Comparison of ENCODE assay signal across 19 cellular contexts in genomic region chr15:71387825-71388224, GRCh38.
"Had no signal": no experiment of that assay in that cellular context is flagged by ENCODE, and none has a peak within 500 bp of the region (broad histone marks: within the 10 kb centered on the region; RNA-seq: fewer than 3 reads in every experiment).

No MANE protein-coding gene starts in this region.

- H3K36me3 ChIP-seq: tibial nerve, vagina had no signal

- H3K27ac Mint-ChIP-seq: activated CD4-positive, alpha-beta T cell treated with anti-CD3 and anti-CD28 coated beads, Interleukin-2, amount 10 ng/mL, durations not matched to agents 24 days and 14 days; activated CD8-positive, alpha-beta T cell treated with anti-CD3 and anti-CD28 coated beads, Interleukin-2, amount 10 ng/mL, durations not matched to agents 7 days and 5 days; activated naive CD8-positive, alpha-beta T cell treated with anti-CD3 and anti-CD28 coated beads, Interleukin-2, amount 10 ng/mL, durations not matched to agents 7 days and 5 days; activated T-cell treated with anti-CD3 and anti-CD28 coated beads, Interleukin-2, amount 50 U/mL, for 24 hours; activated T-helper 2 cell treated with anti-CD3 and anti-CD28 coated beads, Interferon-gamma antibody, Interleukin-2, Interleukin-4, amounts not matched to agents 10 μg/mL and 5 μg/mL and 100 μg/mL, durations not matched to agents 14 hours and 24 hours and 36 hours had no signal

- H3K4me2 ChIP-seq: hepatocyte had no signal

- H3K9me3 Mint-ChIP-seq: activated T-helper 2 cell treated with anti-CD3 and anti-CD28 coated beads, Interferon-gamma antibody, Interleukin-2, Interleukin-4, amounts not matched to agents 10 μg/mL and 5 μg/mL and 100 μg/mL, durations not matched to agents 14 hours and 24 hours and 36 hours had no signal

- H3K4me1 ChIP-seq: foreskin keratinocyte had no signal

- H3K27me3 ChIP-seq: foreskin keratinocyte, tibial nerve, vagina had no signal

- H3K9me3 ChIP-seq: vagina had no signal

- H3K79me2 ChIP-seq: hepatocyte had no signal

- DNase-seq: activated CD4-positive, alpha-beta T cell treated with anti-CD3 and anti-CD28 coated beads, Interleukin-2, amount 10 ng/mL, durations not matched to agents 24 days and 14 days; activated CD4-positive, CD25-positive, alpha-beta regulatory T cell; activated CD8-positive, alpha-beta T cell treated with anti-CD3 and anti-CD28 coated beads, Interleukin-2, amount 10 ng/mL, durations not matched to agents 7 days and 5 days; activated naive CD4-positive, alpha-beta T cell treated with Interleukin-2 at 50 U/mL for 16 hours; activated naive CD8-positive, alpha-beta T cell treated with anti-CD3 and anti-CD28 coated beads, Interleukin-2, amount 10 ng/mL, durations not matched to agents 7 days and 5 days; activated T-cell treated with anti-CD3 and anti-CD28 coated beads, Interleukin-2, amount 50 U/mL, for 24 hours; central memory CD4-positive, alpha-beta T cell; dorsolateral prefrontal cortex; foreskin keratinocyte; left colon; stimulated activated CD4-positive, alpha-beta T cell treated with anti-CD3 and anti-CD28 coated beads, Interleukin-12 subunit alpha, Interleukin-12 subunit beta, amount 100 ng/mL, for 4 hours; stimulated activated CD4-positive, alpha-beta T cell treated with anti-CD3 and anti-CD28 coated beads, Interleukin-1b, Interleukin-23, amount 100 ng/mL, for 48 hours; stimulated activated naive CD8-positive, alpha-beta T cell treated with anti-CD3 and anti-CD28 coated beads, Interleukin-15, Interleukin-2, amounts not matched to agents 100 U/mL and 50 U/mL, for 24 hours; substantia nigra had no signal

- H3K36me3 Mint-ChIP-seq: activated naive CD8-positive, alpha-beta T cell treated with anti-CD3 and anti-CD28 coated beads, Interleukin-2, amount 10 ng/mL, durations not matched to agents 7 days and 5 days; brain had no signal

- H3K4me3 ChIP-seq: hepatocyte, tibial nerve, vagina had no signal

- H3K27ac ChIP-seq: foreskin keratinocyte, hepatocyte, tibial nerve, vagina had no signal

- ATAC-seq: activated CD8-positive, alpha-beta T cell treated with anti-CD3 and anti-CD28 coated beads, Interleukin-2, amount 10 ng/mL, durations not matched to agents 7 days and 5 days; foreskin keratinocyte; left colon; stimulated activated naive CD8-positive, alpha-beta T cell treated with anti-CD3 and anti-CD28 coated beads, Interleukin-15, Interleukin-2, amounts not matched to agents 100 U/mL and 50 U/mL, for 24 hours had no signal

- H2AFZ ChIP-seq: hepatocyte had no signal

- H3K4me1 Mint-ChIP-seq: activated CD4-positive, alpha-beta T cell treated with anti-CD3 and anti-CD28 coated beads, Interleukin-2, amount 10 ng/mL, durations not matched to agents 24 days and 14 days; activated naive CD8-positive, alpha-beta T cell treated with anti-CD3 and anti-CD28 coated beads, Interleukin-2, amount 10 ng/mL, durations not matched to agents 7 days and 5 days had no signal

- H3K4me3 Mint-ChIP-seq: activated CD4-positive, alpha-beta T cell treated with anti-CD3 and anti-CD28 coated beads, Interleukin-2, amount 10 ng/mL, durations not matched to agents 24 days and 14 days; activated CD8-positive, alpha-beta T cell treated with anti-CD3 and anti-CD28 coated beads, Interleukin-2, amount 10 ng/mL, durations not matched to agents 7 days and 5 days; activated naive CD8-positive, alpha-beta T cell treated with anti-CD3 and anti-CD28 coated beads, Interleukin-2, amount 10 ng/mL, durations not matched to agents 7 days and 5 days; activated T-cell treated with anti-CD3 and anti-CD28 coated beads, Interleukin-2, amount 50 U/mL, for 24 hours had no signal
